ENCODE assay signal across 28 cellular contexts in the genomic region with DNA sequence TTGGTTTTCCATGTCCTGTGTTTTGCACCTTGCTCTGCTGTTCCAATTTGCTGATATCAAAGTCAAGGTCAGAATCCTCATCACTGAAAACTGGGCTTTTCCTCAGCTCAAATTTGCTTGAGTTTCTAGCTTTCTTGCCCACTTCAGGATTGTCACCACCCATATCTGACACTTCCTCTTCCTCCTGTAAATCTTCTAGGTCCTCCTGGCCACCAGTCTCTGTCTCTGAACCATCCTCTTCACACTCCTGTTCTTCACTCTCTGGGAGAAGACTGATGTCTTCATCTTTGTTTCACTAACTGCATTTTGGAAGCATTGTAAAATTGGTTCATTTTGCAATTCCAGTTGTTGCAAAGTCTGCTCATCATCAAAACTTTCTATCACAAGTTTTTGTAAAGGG.
"Had no signal": no experiment of that assay in that cellular context is flagged by ENCODE, and none has a peak within 500 bp of the region (broad histone marks: within the 10 kb centered on the region; RNA-seq: fewer than 3 reads in every experiment).

No MANE protein-coding gene starts in this region.

- H3K27me3 Mint-ChIP-seq: activated CD4-positive, alpha-beta memory T cell treated with anti-CD3 and anti-CD28 coated beads for 36 hours; activated CD4-positive, alpha-beta T cell treated with anti-CD3 and anti-CD28 coated beads for 36 hours; activated naive CD4-positive, alpha-beta T cell treated with anti-CD3 and anti-CD28 coated beads, Interleukin-2, amount 50 U/mL, for 24 hours; progenitor cell of endocrine pancreas had no signal

- H3K4me3 ChIP-seq: body of pancreas, cardiac muscle cell, gastroesophageal sphincter, heart left ventricle, lower lobe of right lung, mucosa of descending colon, sigmoid colon, smooth muscle cell, transverse colon had no signal

- H3K9me3 ChIP-seq: body of pancreas, gastroesophageal sphincter, heart left ventricle, lower lobe of right lung, mucosa of descending colon, sigmoid colon, transverse colon had no signal

- DNase-seq: activated B cell treated with CpG ODN at 0.5 μM for 24 hours; activated CD4-positive, alpha-beta memory T cell treated with anti-CD3 and anti-CD28 coated beads for 36 hours; activated CD4-positive, alpha-beta T cell treated with anti-CD3 and anti-CD28 coated beads for 36 hours; activated gamma-delta T cell treated with Interleukin-2 at 50 U/mL for 16 hours; anterior cingulate cortex; body of pancreas; cortex of kidney; heart left ventricle; islet precursor cell; lower lobe of right lung; mesendoderm; mucosa of descending colon; naive B cell; occipital lobe; retina; sigmoid colon; stimulated activated CD4-positive, alpha-beta T cell treated with anti-CD3 and anti-CD28 coated beads, Interleukin-2, amount 100 ng/mL, for 48 hours; stimulated activated CD8-positive, alpha-beta memory T cell treated with anti-CD3 and anti-CD28 coated beads, Interleukin-4, amount 100 ng/mL, for 48 hours; stimulated activated naive B cell treated with anti-CD40 and anti-IgM and Interleukin-4, amounts not matched to agents 10 μg/mL and 1 μg/mL and 100 μg/mL, for 72 hours; T1000; transverse colon had no signal

- H3K9me3 Mint-ChIP-seq: activated B cell treated with CpG ODN at 0.5 μM for 24 hours; activated CD4-positive, alpha-beta memory T cell treated with anti-CD3 and anti-CD28 coated beads for 36 hours; activated naive CD4-positive, alpha-beta T cell treated with anti-CD3 and anti-CD28 coated beads, Interleukin-2, amount 50 U/mL, for 24 hours; naive B cell had no signal

- H3K36me3 ChIP-seq: cardiac muscle cell, gastroesophageal sphincter, heart left ventricle, lower lobe of right lung, sigmoid colon, transverse colon had no signal

- H3K27me3 ChIP-seq: body of pancreas had no signal

- H3K36me3 Mint-ChIP-seq: activated CD4-positive, alpha-beta memory T cell treated with anti-CD3 and anti-CD28 coated beads for 36 hours; activated naive CD4-positive, alpha-beta T cell treated with anti-CD3 and anti-CD28 coated beads, Interleukin-2, amount 50 U/mL, for 24 hours; naive B cell; stimulated activated naive B cell treated with anti-CD40 and anti-IgM and Interleukin-4, amounts not matched to agents 10 μg/mL and 1 μg/mL and 100 μg/mL, for 72 hours had no signal

- H3K27ac ChIP-seq: body of pancreas, cardiac muscle cell, epithelial cell of prostate, gastroesophageal sphincter, lower lobe of right lung, sigmoid colon, transverse colon had no signal

- FAIRE-seq: urothelium cell line had no signal

- ATAC-seq: activated CD4-positive, alpha-beta T cell treated with anti-CD3 and anti-CD28 coated beads for 36 hours; body of pancreas; gastroesophageal sphincter; heart left ventricle; lower lobe of right lung; mucosa of descending colon; stimulated activated naive B cell treated with anti-CD40 and anti-IgM and Interleukin-4, amounts not matched to agents 10 μg/mL and 1 μg/mL and 100 μg/mL, for 72 hours had no signal

- H3K4me2 ChIP-seq: smooth muscle cell had no signal

- H3K4me3 Mint-ChIP-seq: activated B cell treated with CpG ODN at 0.5 μM for 24 hours; activated CD4-positive, alpha-beta memory T cell treated with anti-CD3 and anti-CD28 coated beads for 36 hours; activated CD4-positive, alpha-beta T cell treated with anti-CD3 and anti-CD28 coated beads for 36 hours; activated naive CD4-positive, alpha-beta T cell treated with anti-CD3 and anti-CD28 coated beads, Interleukin-2, amount 50 U/mL, for 24 hours; naive B cell; stimulated activated naive B cell treated with anti-CD40 and anti-IgM and Interleukin-4, amounts not matched to agents 10 μg/mL and 1 μg/mL and 100 μg/mL, for 72 hours had no signal

- H3K27ac Mint-ChIP-seq: activated B cell treated with CpG ODN at 0.5 μM for 24 hours; activated CD4-positive, alpha-beta memory T cell treated with anti-CD3 and anti-CD28 coated beads for 36 hours; activated CD4-positive, alpha-beta T cell treated with anti-CD3 and anti-CD28 coated beads for 36 hours; activated naive CD4-positive, alpha-beta T cell treated with anti-CD3 and anti-CD28 coated beads, Interleukin-2, amount 50 U/mL, for 24 hours; naive B cell; progenitor cell of endocrine pancreas; stimulated activated naive B cell treated with anti-CD40 and anti-IgM and Interleukin-4, amounts not matched to agents 10 μg/mL and 1 μg/mL and 100 μg/mL, for 72 hours had no signal
